Comparison of ENCODE assay signal across 2 cellular contexts in genomic region chrX:24350217-24350616, GRCh38.
TF ChIP-seq lines count a peak whose summit lies in the region.

No MANE protein-coding gene starts in this region.

TF ChIP-seq in GM23338, 12 proteins besides CTCF, POLR2A, EP300 and RAD21:
- TF ChIP-seq ZNF331 (CRISPR knock-in tag; IDR thresholded peaks at IDR 0.05; ENCODE audit: low read depth) (no peak), REST (IDR thresholded peaks at IDR 0.05; ENCODE audit: unreplicated experiment) (peak; percentile 67)
TF ChIP-seq in GM23338: peak in this region for 1.

TF ChIP-seq in K562, 482 proteins besides CTCF, POLR2A, EP300 and RAD21:
- no peak for TF ChIP-seq RERE (CRISPR knock-in tag; IDR thresholded peaks at IDR 0.05; ENCODE audit: borderline replicate concordance)
- 0 out of 2 replicates have a peak, but pooled peaks have one; percentile 18 for TF ChIP-seq EHMT2 (IDR thresholded peaks at IDR 0.05)
- TF ChIP-seq E2F6 (IDR thresholded peaks at IDR 0.05; ENCODE audit: borderline replicate concordance in 1 of 2, extremely low read depth in 1 of 2, insufficient read depth in 1 of 2, insufficient read length in 1 of 2, low read depth in 1 of 2, low read length in 1 of 2, poor library complexity in 1 of 2, severe bottlenecking in 1 of 2) = no peak
- TF ChIP-seq HDAC1 (IDR thresholded peaks at IDR 0.05) = no peak
